ENCODE assay signal across 22 cellular contexts in the genomic region with DNA sequence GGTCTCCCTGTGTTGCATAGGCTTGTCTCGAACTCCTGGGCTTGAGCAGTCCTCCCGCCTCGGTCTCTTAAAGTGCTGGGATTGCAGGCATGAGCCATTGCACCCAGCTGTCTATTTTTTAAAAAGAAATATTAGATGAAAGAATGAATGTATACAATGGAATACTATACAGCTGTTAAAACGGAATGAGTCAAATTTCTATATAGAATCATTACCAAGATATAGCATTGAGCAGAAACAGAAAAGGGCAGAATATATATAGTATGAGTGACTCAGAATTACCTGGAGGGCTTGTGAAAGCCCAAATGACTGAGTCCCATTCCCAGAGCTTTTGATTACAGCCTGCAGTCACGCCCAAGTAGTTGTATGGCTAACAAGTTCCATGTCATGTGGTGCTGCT. TPM values are rescaled to one million over a fixed set of nuclear protein-coding genes. Genes with fewer than 3 reads are reported as not detected.
DNase-seq lines count a peak whose midpoint lies in the region; ATAC-seq and TF ChIP-seq lines count a peak whose summit lies in the region.
"Had no signal": no experiment of that assay in that cellular context is flagged by ENCODE, and none has a peak within 500 bp of the region (broad histone marks: within the 10 kb centered on the region; RNA-seq: fewer than 3 reads in every experiment).

No MANE protein-coding gene starts in this region.

- H3K27ac ChIP-seq in ascending aorta (peak overlapping the region; percentile 58 to 88), gastroesophageal sphincter (peak overlapping the region in 3 of 4 donors; percentile 63 to 89 (median 83)), thoracic aorta (peak overlapping the region; percentile 55 to 95), SJCRH30 (no peak overlapping the region)

- H3K4me1 ChIP-seq in ascending aorta, result peaks cover 20 to 44% of the 10 kb centered on the region in 2 donors
- H3K4me1 ChIP-seq in gastroesophageal sphincter, result peaks cover 0 to 85% (median 29%) of the 10 kb centered on the region in 3 donors
- H3K4me1 ChIP-seq in thoracic aorta (ENCODE audit: control insufficient read depth in 1 of 2, low read depth in 2 of 2), result peaks cover 24 to 70% of the 10 kb centered on the region in 2 donors
- peaks cover 5% of the 10 kb centered on the region for H3K4me1 ChIP-seq in SJCRH30

- POLR2A ChIA-PET in activated CD4-positive, alpha-beta memory T cell treated with anti-CD3 and anti-CD28 coated beads for 36 hours (lab: Charles Lee), result interaction anchor here (0.6 to 0.7 kb wide), 2 partner anchors 31 to 437 kb away, joined by 3 read pairs; partner anchors contain the start of gene PTGIR
- POLR2A ChIA-PET in activated CD4-positive, alpha-beta memory T cell treated with anti-CD3 and anti-CD28 coated beads, Interleukin-2, amount 10 ng/mL, durations not matched to agents 7 days and 5 days (lab: Charles Lee), result no interaction called here

- no peaks in the 10 kb centered on the region for H3K9me3 Mint-ChIP-seq in activated CD4-positive, alpha-beta memory T cell treated with anti-CD3 and anti-CD28 coated beads for 36 hours
- no peaks in the 10 kb centered on the region for H3K9me3 Mint-ChIP-seq in activated CD4-positive, alpha-beta memory T cell treated with anti-CD3 and anti-CD28 coated beads, Interleukin-2, amount 10 ng/mL, durations not matched to agents 7 days and 5 days
- H3K9me3 Mint-ChIP-seq: CD8-positive, alpha-beta T cell; GM23338 had no signal

- no peak for TF ChIP-seq CTCF in ascending aorta (IDR thresholded peaks at IDR 0.05)
- TF ChIP-seq CTCF in gastroesophageal sphincter (IDR thresholded peaks at IDR 0.05), result no peak
- TF ChIP-seq CTCF in thoracic aorta (IDR thresholded peaks at IDR 0.05), result no peak

- peaks cover 37% of the 10 kb centered on the region for H3K27me3 Mint-ChIP-seq in activated CD4-positive, alpha-beta memory T cell treated with anti-CD3 and anti-CD28 coated beads for 36 hours
- H3K27me3 Mint-ChIP-seq in activated CD4-positive, alpha-beta memory T cell treated with anti-CD3 and anti-CD28 coated beads, Interleukin-2, amount 10 ng/mL, durations not matched to agents 7 days and 5 days, result peaks cover 43% of the 10 kb centered on the region

- no peak overlapping the region for H3K4me3 Mint-ChIP-seq in activated CD4-positive, alpha-beta memory T cell treated with anti-CD3 and anti-CD28 coated beads for 36 hours
- H3K4me3 Mint-ChIP-seq in activated CD4-positive, alpha-beta memory T cell treated with anti-CD3 and anti-CD28 coated beads, Interleukin-2, amount 10 ng/mL, durations not matched to agents 7 days and 5 days, result no peak overlapping the region
- H3K4me3 Mint-ChIP-seq: CD8-positive, alpha-beta T cell; GM23338 had no signal

- ATAC-seq in gastroesophageal sphincter, result no peak
- ATAC-seq in thoracic aorta (ENCODE audit: insufficient number of reproducible peaks, low FRiP score, low read depth), result no peak
- ATAC-seq in GM21529 (IDR thresholded peaks at IDR 0.05; ENCODE audit: unreplicated experiment), result no peak
- ATAC-seq: CD8-positive, alpha-beta T cell; GM23338; Panc1 had no signal

- H3K27ac Mint-ChIP-seq in activated CD4-positive, alpha-beta memory T cell treated with anti-CD3 and anti-CD28 coated beads for 36 hours, result no peak overlapping the region
- H3K27ac Mint-ChIP-seq in activated CD4-positive, alpha-beta memory T cell treated with anti-CD3 and anti-CD28 coated beads, Interleukin-2, amount 10 ng/mL, durations not matched to agents 7 days and 5 days, result no peak overlapping the region
- H3K27ac Mint-ChIP-seq: CD8-positive, alpha-beta T cell; GM23338 had no signal

- intact Hi-C loops in activated CD4-positive, alpha-beta memory T cell treated with anti-CD3 and anti-CD28 coated beads for 36 hours (cut with micrococcal nuclease), result no loop called here
- intact Hi-C loops in ascending aorta (cut with DNase I), result no loop called here

- 53 to 93% methylated on average over 2 to 5 of the region's 5 CpGs for WGBS in gastroesophageal sphincter (ENCODE audit: low coverage in 1 of 2), 2 donors

- H3K9me3 ChIP-seq in ascending aorta, result no peaks in the 10 kb centered on the region
- H3K9me3 ChIP-seq in gastroesophageal sphincter, result no peaks in the 10 kb centered on the region
- H3K9me3 ChIP-seq in thoracic aorta, result no peaks in the 10 kb centered on the region
- H3K9me3 ChIP-seq in SJCRH30 (replicated peaks), result no peaks in the 10 kb centered on the region

- TF ChIP-seq EP300 in gastroesophageal sphincter (IDR thresholded peaks at IDR 0.05), result no peak

- H3K27me3 ChIP-seq in ascending aorta, result no peaks in the 10 kb centered on the region
- H3K27me3 ChIP-seq in gastroesophageal sphincter, result no peaks in the 10 kb centered on the region
- H3K27me3 ChIP-seq in thoracic aorta (replicated peaks; ENCODE audit: insufficient read depth), result no peaks in the 10 kb centered on the region
- no peaks in the 10 kb centered on the region for H3K27me3 ChIP-seq in SJCRH30

- CTCF ChIA-PET in activated CD4-positive, alpha-beta memory T cell treated with anti-CD3 and anti-CD28 coated beads for 36 hours (lab: Charles Lee), result interaction anchor here (0.6 to 1.0 kb wide), 4 partner anchors 8 to 261 kb away, joined by 3 read pairs; no protein-coding TSS in a partner anchor
- CTCF ChIA-PET in activated CD4-positive, alpha-beta memory T cell treated with anti-CD3 and anti-CD28 coated beads, Interleukin-2, amount 10 ng/mL, durations not matched to agents 7 days and 5 days (lab: Charles Lee), result interaction anchor here (1.5 kb wide), 1 partner anchor 127 kb away, joined by 3 read pairs; no protein-coding TSS in a partner anchor

- H3K36me3 ChIP-seq in ascending aorta (peaks cover 16 to 26% of the 10 kb centered on the region in 2 donors), gastroesophageal sphincter (peaks cover 0 to 12% of the 10 kb centered on the region in 2 donors), thoracic aorta (peaks cover 9% of the 10 kb centered on the region), SJCRH30 (no peaks in the 10 kb centered on the region)

- H3K4me3 ChIP-seq in ascending aorta (no peak overlapping the region), gastroesophageal sphincter (no peak overlapping the region), thoracic aorta (no peak overlapping the region), SJCRH30 (no peak overlapping the region)
- H3K4me3 ChIP-seq: GM23338 had no signal

- peaks cover 12% of the 10 kb centered on the region for H3K4me1 Mint-ChIP-seq in activated CD4-positive, alpha-beta memory T cell treated with anti-CD3 and anti-CD28 coated beads for 36 hours (ENCODE audit: low read depth)
- peaks cover 11% of the 10 kb centered on the region for H3K4me1 Mint-ChIP-seq in activated CD4-positive, alpha-beta memory T cell treated with anti-CD3 and anti-CD28 coated beads, Interleukin-2, amount 10 ng/mL, durations not matched to agents 7 days and 5 days

- no peaks in the 10 kb centered on the region for H3K36me3 Mint-ChIP-seq in activated CD4-positive, alpha-beta memory T cell treated with anti-CD3 and anti-CD28 coated beads for 36 hours
- no peaks in the 10 kb centered on the region for H3K36me3 Mint-ChIP-seq in activated CD4-positive, alpha-beta memory T cell treated with anti-CD3 and anti-CD28 coated beads, Interleukin-2, amount 10 ng/mL, durations not matched to agents 7 days and 5 days (ENCODE audit: low read depth)
- H3K36me3 Mint-ChIP-seq: CD8-positive, alpha-beta T cell had no signal

- DNase-seq in activated CD4-positive, alpha-beta memory T cell treated with anti-CD3 and anti-CD28 coated beads for 36 hours, result peak; percentile 25
- DNase-seq in activated CD4-positive, alpha-beta memory T cell treated with anti-CD3 and anti-CD28 coated beads, Interleukin-2, amount 10 ng/mL, durations not matched to agents 7 days and 5 days, result no peak
- DNase-seq in ascending aorta (ENCODE audit: low spot score in 2 of 2) (no peak), thoracic aorta (ENCODE audit: low spot score) (no peak), SJCRH30 (no peak), foreskin melanocyte (no peak)
- DNase-seq: AML-193; C1 segment of cervical spinal cord; CD8-positive, alpha-beta T cell; DND-41; HCEC 1CT; MV-4-11; NCI-H1694 treated with DMSO at 0.1 percent for 48 hours; NCI-H2081 treated with DMSO at 0.1 percent for 48 hours; NCI-H2171 treated with DMSO at 0.1 percent for 48 hours; NCI-H524 treated with DMSO at 0.1 percent for 48 hours; NCI-H82 had no signal

- no peak for TF ChIP-seq POLR2A in gastroesophageal sphincter (IDR thresholded peaks at IDR 0.05)

RNA-seq across cellular contexts. Expression of gene DACT3, which starts 4.4 kb away (rescaled TPM):
- total RNA-seq in activated CD4-positive, alpha-beta memory T cell treated with anti-CD3 and anti-CD28 coated beads for 36 hours, result 1 to 10 TPM; 2.8 to 3.0 TPM
- under 1 TPM; 0.15 to 0.20 TPM for total RNA-seq in activated CD4-positive, alpha-beta memory T cell treated with anti-CD3 and anti-CD28 coated beads, Interleukin-2, amount 10 ng/mL, durations not matched to agents 7 days and 5 days
- total RNA-seq in ascending aorta (104 TPM), gastroesophageal sphincter (100 to 1,000 TPM in 1 of 4 donors, 10 to 100 TPM in 3; 42.9 to 105 (median 53.1) TPM), thoracic aorta (100 to 1,000 TPM; 118 to 138 TPM)
- total RNA-seq in SJCRH30 (2014; rRNA removed; shearing (Covaris generic)), result 2.6 and 2.7 TPM in 2 replicates
- total RNA-seq: CD8-positive, alpha-beta T cell had no signal

RNA-seq across cellular contexts. Expression of gene GNG8, which starts 20.5 kb away (rescaled TPM):
- total RNA-seq in activated CD4-positive, alpha-beta memory T cell treated with anti-CD3 and anti-CD28 coated beads for 36 hours, result 1 to 10 TPM; 9.5 TPM
- total RNA-seq in activated CD4-positive, alpha-beta memory T cell treated with anti-CD3 and anti-CD28 coated beads, Interleukin-2, amount 10 ng/mL, durations not matched to agents 7 days and 5 days, result 1 to 10 TPM; 3.1 to 3.4 TPM
- total RNA-seq in ascending aorta, result not detected
- total RNA-seq in gastroesophageal sphincter, result not detected
- not detected for total RNA-seq in thoracic aorta
- total RNA-seq in SJCRH30 (2014; rRNA removed; shearing (Covaris generic)), result not detected in 2 replicates
- total RNA-seq: A172; CD8-positive, alpha-beta T cell; GM23338 had no signal

RNA-seq across cellular contexts. Expression of gene PTGIR, which starts 31.7 kb away (rescaled TPM):
- total RNA-seq in activated CD4-positive, alpha-beta memory T cell treated with anti-CD3 and anti-CD28 coated beads for 36 hours, result 10 to 100 TPM; 22.6 to 24.6 TPM
- 1 to 10 TPM; 5.3 to 5.6 TPM for total RNA-seq in activated CD4-positive, alpha-beta memory T cell treated with anti-CD3 and anti-CD28 coated beads, Interleukin-2, amount 10 ng/mL, durations not matched to agents 7 days and 5 days
- total RNA-seq in ascending aorta, result 120 TPM
- 1 to 10 TPM; 3.6 to 5.9 (median 4.3) TPM for total RNA-seq in gastroesophageal sphincter
- 100 to 1,000 TPM; 106 to 207 TPM for total RNA-seq in thoracic aorta
- not detected in 2 replicates for total RNA-seq in SJCRH30 (2014; rRNA removed; shearing (Covaris generic))
- total RNA-seq: GM23338 had no signal

RNA-seq across cellular contexts. Expression of gene CALM3, which starts 55.4 kb away (rescaled TPM):
- 100 to 1,000 TPM; 410 to 425 TPM for total RNA-seq in activated CD4-positive, alpha-beta memory T cell treated with anti-CD3 and anti-CD28 coated beads for 36 hours
- 100 to 1,000 TPM; 446 to 465 TPM for total RNA-seq in activated CD4-positive, alpha-beta memory T cell treated with anti-CD3 and anti-CD28 coated beads, Interleukin-2, amount 10 ng/mL, durations not matched to agents 7 days and 5 days
- total RNA-seq in ascending aorta, result 159 TPM
- 100 to 1,000 TPM; 128 to 193 (median 163) TPM for total RNA-seq in gastroesophageal sphincter
- 100 to 1,000 TPM; 181 to 202 TPM for total RNA-seq in thoracic aorta
- 239 and 247 TPM in 2 replicates for total RNA-seq in SJCRH30 (2014; rRNA removed; shearing (Covaris generic))

Comparison
In these comparisons a context has a peak if more than half of its experiments do, and no peak if none do; other contexts are left out.
1. RNA of gene DACT3, which starts 4.4 kb away (total RNA-seq): 118 to 138 TPM in thoracic aorta, 104 TPM in ascending aorta (single experiment) and 42.9 to 105 TPM in gastroesophageal sphincter; 2.8 to 3.0 TPM in activated CD4-positive, alpha-beta memory T cell treated with anti-CD3 and anti-CD28 coated beads for 36 hours, 2.6 to 2.7 TPM in SJCRH30 and 0.15 to 0.20 TPM in activated CD4-positive, alpha-beta memory T cell treated with anti-CD3 and anti-CD28 coated beads, Interleukin-2, amount 10 ng/mL, durations not matched to agents 7 days and 5 days; every median in the first group is over 10 times any median in the second.